Comparison of ENCODE assay signal across 17 cellular contexts in genomic region chr3:146814601-146815315, GRCh38.
DNase-seq lines count a peak whose midpoint lies in the region; ATAC-seq and TF ChIP-seq lines count a peak whose summit lies in the region.
"Had no signal": no experiment of that assay in that cellular context is flagged by ENCODE, and none has a peak within 500 bp of the region (broad histone marks: within the 10 kb centered on the region; RNA-seq: fewer than 3 reads in every experiment).

No MANE protein-coding gene starts in this region.

- 6 to 28% methylated on average over 1 of the region's 1 CpG for WGBS in GM23248 (ENCODE audit: low coverage in 1 of 2, low lambda C conversion rate in 2 of 2, missing lambda C conversion rate in 2 of 2), 2 experiments
- 38% methylated on average over 1 of the region's 1 CpG for WGBS in smooth muscle cell (ENCODE audit: low lambda C conversion rate)

- no peaks in the 10 kb centered on the region for H3K9me2 ChIP-seq in GM23248 (ENCODE audit: insufficient read depth)
- H3K9me2 ChIP-seq: SK-N-SH had no signal

- H3K79me2 ChIP-seq in GM23248 (ENCODE audit: insufficient read depth) (no peaks in the 10 kb centered on the region), smooth muscle cell (ENCODE audit: low read depth) (no peaks in the 10 kb centered on the region)

- ATAC-seq in GM21786 (IDR thresholded peaks at IDR 0.05; ENCODE audit: unreplicated experiment) = no peak
- ATAC-seq: naive thymus-derived CD8-positive, alpha-beta T cell; Panc1 had no signal

- H3K4me1 ChIP-seq in GM23248 (ENCODE audit: insufficient read depth) = peaks cover 47% of the 10 kb centered on the region
- peaks cover 9% of the 10 kb centered on the region for H3K4me1 ChIP-seq in smooth muscle cell (ENCODE audit: low read depth)
- H3K4me1 ChIP-seq: BLaER1 treated with 17β-estradiol and CSF1 and Interleukin-3, amounts not matched to agents 10 nM and 100 nM had no signal

- H3K27me3 ChIP-seq in GM23248 (replicated peaks; ENCODE audit: insufficient read depth) (no peaks in the 10 kb centered on the region), smooth muscle cell (ENCODE audit: low read depth) (no peaks in the 10 kb centered on the region)
- H3K27me3 ChIP-seq: BLaER1 treated with 17β-estradiol and CSF1 and Interleukin-3, amounts not matched to agents 10 nM and 100 nM had no signal

- H2AFZ ChIP-seq in GM23248 = peak overlapping the region; percentile 84
- peak overlapping the region; percentile 25 for H2AFZ ChIP-seq in smooth muscle cell (ENCODE audit: low read depth)

- DNase-seq in GM23248 (peak; percentile 80), astrocyte of the spinal cord (ENCODE audit: low read depth, low spot score) (peak; percentile 71), foreskin fibroblast (peak; percentile 71 to 85), smooth muscle cell (lab: John Stamatoyannopoulos, UW; ENCODE audit: unreplicated experiment) (no peak), hippocampal formation (lab: John Stamatoyannopoulos, UW) (no peak), NCI-H524 (lab: John Stamatoyannopoulos, UW) (no peak)
- DNase-seq: activated CD4-positive, alpha-beta T cell treated with anti-CD3 and anti-CD28 coated beads, Interleukin-2, amount 50 U/mL, for 4 hours; activated naive CD4-positive, alpha-beta T cell treated with anti-CD3 and anti-CD28 coated beads, Interleukin-2, amount 10 ng/mL, durations not matched to agents 7 days and 5 days; DMS 273 treated with DMSO at 0.1 percent for 48 hours; MV-4-11; naive thymus-derived CD8-positive, alpha-beta T cell; NCI-H2081; NCI-H69; SK-N-SH had no signal

- H3K36me3 ChIP-seq in GM23248 (ENCODE audit: low read depth) (no peaks in the 10 kb centered on the region), smooth muscle cell (ENCODE audit: low read depth) (no peaks in the 10 kb centered on the region)
- H3K36me3 ChIP-seq: BLaER1 treated with 17β-estradiol and CSF1 and Interleukin-3, amounts not matched to agents 10 nM and 100 nM had no signal

- H3K9me3 ChIP-seq in GM23248 (ENCODE audit: low read depth) = no peaks in the 10 kb centered on the region
- H3K9me3 ChIP-seq in smooth muscle cell (replicated peaks; ENCODE audit: low read depth) = no peaks in the 10 kb centered on the region
- H3K9me3 ChIP-seq: BLaER1 treated with 17β-estradiol and CSF1 and Interleukin-3, amounts not matched to agents 10 nM and 100 nM; SK-N-SH had no signal

- H3K27ac ChIP-seq in GM23248 = peak overlapping the region; percentile 80
- peak overlapping the region; percentile 64 for H3K27ac ChIP-seq in smooth muscle cell (ENCODE audit: low read depth)
- H3K27ac ChIP-seq: BLaER1 treated with 17β-estradiol and CSF1 and Interleukin-3, amounts not matched to agents 10 nM and 100 nM had no signal

- H3K4me3 ChIP-seq in GM23248 (peak overlapping the region; percentile 28), astrocyte of the spinal cord (ENCODE audit: low read depth, low read length) (no peak overlapping the region), foreskin fibroblast (ENCODE audit: low read depth in 1 of 2, low read length in 2 of 2) (no peak overlapping the region), smooth muscle cell (no peak overlapping the region)
- H3K4me3 ChIP-seq: BLaER1 treated with 17β-estradiol and CSF1 and Interleukin-3, amounts not matched to agents 10 nM and 100 nM had no signal

- no peaks in the 10 kb centered on the region for H4K20me1 ChIP-seq in GM23248 (ENCODE audit: insufficient read depth)
- H4K20me1 ChIP-seq in smooth muscle cell (ENCODE audit: low read depth) = no peaks in the 10 kb centered on the region
- H4K20me1 ChIP-seq: BLaER1 treated with 17β-estradiol and CSF1 and Interleukin-3, amounts not matched to agents 10 nM and 100 nM had no signal

- peak overlapping the region; percentile 43 for H3K9ac ChIP-seq in GM23248
- no peak overlapping the region for H3K9ac ChIP-seq in smooth muscle cell (ENCODE audit: low read depth)
- H3K9ac ChIP-seq: BLaER1 treated with 17β-estradiol and CSF1 and Interleukin-3, amounts not matched to agents 10 nM and 100 nM; SK-N-SH had no signal

- peak overlapping the region; percentile 69 for H3K4me2 ChIP-seq in GM23248 (ENCODE audit: unreplicated experiment)
- H3K4me2 ChIP-seq in smooth muscle cell = peak overlapping the region; percentile 18
- H3K4me2 ChIP-seq: BLaER1 treated with 17β-estradiol and CSF1 and Interleukin-3, amounts not matched to agents 10 nM and 100 nM; SK-N-SH had no signal

- TF ChIP-seq CTCF in astrocyte of the spinal cord (IDR thresholded peaks at IDR 0.05; ENCODE audit: low read depth, low read length) = no peak
- no peak for TF ChIP-seq CTCF in foreskin fibroblast (IDR thresholded peaks at IDR 0.05; ENCODE audit: low read depth, low read length)
- TF ChIP-seq CTCF in smooth muscle cell (IDR thresholded peaks at IDR 0.05; ENCODE audit: borderline replicate concordance, insufficient read depth, poor library complexity, severe bottlenecking) = no peak

- peaks cover 30% of the 10 kb centered on the region for H3F3A ChIP-seq in GM23248 (ENCODE audit: insufficient read depth)
- no peaks in the 10 kb centered on the region for H3F3A ChIP-seq in smooth muscle cell (ENCODE audit: low read depth)

- in situ Hi-C loops in GM23248 (cut with MboI) = loop anchor here (25.0 kb wide), 1 partner anchor 798 kb away; no protein-coding TSS in a partner anchor
- in situ Hi-C loops in astrocyte of the spinal cord (cut with HindIII; ENCODE audit: low sequenced_read_pairs) = loop anchor here (25.0 kb wide), 1 partner anchor 573 kb away; no protein-coding TSS in a partner anchor

Comparison
In these comparisons a context has a peak if more than half of its experiments do, and no peak if none do; other contexts are left out.
1. DNase-seq: peak in GM23248 (single experiment), astrocyte of the spinal cord (single experiment) and foreskin fibroblast (2 of 2); none in smooth muscle cell (single experiment), hippocampal formation (0 of 2) and NCI-H524 (0 of 2).